Comparison of ENCODE assay signal across 8 cellular contexts in genomic region chr1:171780583-171781166, GRCh38. TPM values are rescaled to one million over a fixed set of nuclear protein-coding genes. Genes with fewer than 3 reads are reported as not detected.
DNase-seq lines count a peak whose midpoint lies in the region; ATAC-seq and TF ChIP-seq lines count a peak whose summit lies in the region.

No MANE protein-coding gene starts in this region.

- WGBS in trophoblast cell (ENCODE audit: extremely low coverage, insufficient coverage, insufficient read length): no CpG with 5 or more reads among the region's 10 CpGs

- H4K12ac ChIP-seq in trophoblast cell (ENCODE audit: low read depth, low read length): peak overlapping the region; percentile 83

- no peak overlapping the region for H3K23ac ChIP-seq in trophoblast cell (ENCODE audit: low read length)

- H3K27me3 ChIP-seq in PC-9 (ENCODE audit: insufficient read depth, low read depth) (no peaks in the 10 kb centered on the region), trophoblast cell (ENCODE audit: insufficient read depth, low read length) (no peaks in the 10 kb centered on the region)

- H3K18ac ChIP-seq in trophoblast cell (ENCODE audit: low read length): no peak overlapping the region

- no peak overlapping the region for H2BK12ac ChIP-seq in trophoblast cell (ENCODE audit: low read length)

- H2AK5ac ChIP-seq in trophoblast cell (ENCODE audit: low read length): no peak overlapping the region

- H2AFZ ChIP-seq in PC-9 (peak overlapping the region; percentile 98), trophoblast cell (ENCODE audit: insufficient read depth, low read length, poor library complexity) (peak overlapping the region; percentile 74)

- H3K4me2 ChIP-seq in PC-9 (peak overlapping the region; percentile 85), trophoblast cell (ENCODE audit: low read length) (peak overlapping the region; percentile 79)

- intact Hi-C loops in PC-9 (cut with micrococcal nuclease; ENCODE audit: unreplicated experiment): loop anchor here (1.0 to 5.0 kb wide), 2 partner anchors 38 to 133 kb away; partner anchors contain the start of gene VAMP4

- H3K9me3 ChIP-seq in PC-9 (ENCODE audit: insufficient read depth, low read depth): no peaks in the 10 kb centered on the region
- peaks cover 1% of the 10 kb centered on the region for H3K9me3 ChIP-seq in trophoblast cell (ENCODE audit: insufficient read depth, low read depth, low read length)

- no peak for DNase-seq in GM12865 (ENCODE audit: low read depth)
- DNase-seq in PC-9: no peak
- no peak for DNase-seq in epithelial cell of proximal tubule (ENCODE audit: low read depth)
- no peak for DNase-seq in trophoblast cell
- no peak for DNase-seq in GM10266 (ENCODE audit: extremely low spot score)
- no peak for DNase-seq in stimulated activated CD4-positive, alpha-beta T cell treated with anti-CD3 and anti-CD28 coated beads, Interleukin-1b, Interleukin-23, amount 100 ng/mL, for 48 hours

- peaks cover 40% of the 10 kb centered on the region for H3K79me2 ChIP-seq in PC-9 (ENCODE audit: low read depth)
- H3K79me2 ChIP-seq in trophoblast cell (ENCODE audit: control insufficient read depth, insufficient read depth, low read length, poor library complexity): peaks cover 7% of the 10 kb centered on the region

- peak overlapping the region; percentile 88 for H4K91ac ChIP-seq in trophoblast cell (ENCODE audit: low read depth, low read length)

- BruUV-seq in PC-9 (replicated peaks; lab: Mats Ljungman, UMichigan): TSS peak; percentile 99

- CTCF ChIA-PET in PC-9 (lab: Charles Lee): interaction anchor here (0.6 kb wide), 1 partner anchor 137 kb away, joined by 5 read pairs; no protein-coding TSS in a partner anchor

- peaks cover 6% of the 10 kb centered on the region for H3K79me1 ChIP-seq in trophoblast cell (ENCODE audit: low read length)

- POLR2A ChIA-PET in PC-9 (lab: Charles Lee; ENCODE audit: unreplicated experiment): interaction anchor here (0.6 kb wide), 1 partner anchor 32 kb away, joined by 5 read pairs; no protein-coding TSS in a partner anchor

- H3K9ac ChIP-seq in trophoblast cell (ENCODE audit: low read length): peak overlapping the region; percentile 50

- no peak overlapping the region for H3K14ac ChIP-seq in trophoblast cell (ENCODE audit: low read length)

- H2BK120ac ChIP-seq in trophoblast cell (ENCODE audit: insufficient read depth, low read length, poor library complexity): no peak overlapping the region

- peaks cover 22% of the 10 kb centered on the region for H3K4me1 ChIP-seq in PC-9 (replicated peaks; ENCODE audit: insufficient read depth)
- peaks cover 0 to 12% of the 10 kb centered on the region in 2 experiments for H3K4me1 ChIP-seq in trophoblast cell (ENCODE audit: control insufficient read depth in 1 of 2, insufficient read depth in 2 of 2, low read length in 2 of 2)

- H3K4ac ChIP-seq in trophoblast cell (ENCODE audit: low read depth, low read length): no peak overlapping the region

- no peaks in the 10 kb centered on the region for H3K9me2 ChIP-seq in PC-9 (ENCODE audit: insufficient read depth)

- H4K8ac ChIP-seq in trophoblast cell (ENCODE audit: low read depth, low read length): peak overlapping the region; percentile 84

- peak overlapping the region; percentile 11 for H2BK5ac ChIP-seq in trophoblast cell (ENCODE audit: low read depth, low read length, poor library complexity)

- peaks cover 4% of the 10 kb centered on the region; the same call in 1 of the 2 replicates for H3K36me3 ChIP-seq in PC-9 (ENCODE audit: low read depth)
- H3K36me3 ChIP-seq in trophoblast cell (ENCODE audit: control insufficient read depth in 1 of 2, insufficient read depth in 2 of 2, low read length in 2 of 2): peaks cover 10 to 15% of the 10 kb centered on the region in 2 experiments

- no peak for TF ChIP-seq CTCF in GM12865 (IDR thresholded peaks at IDR 0.05; ENCODE audit: insufficient read depth, low read depth, low read length, missing control alignments)
- TF ChIP-seq CTCF in PC-9 (conservative IDR thresholded peaks at IDR 0.05): no peak
- TF ChIP-seq CTCF in epithelial cell of proximal tubule (conservative IDR thresholded peaks at IDR 0.05; ENCODE audit: low read depth, low read length): no peak
- no peak for TF ChIP-seq CTCF in GM10266 (IDR thresholded peaks at IDR 0.05; ENCODE audit: control insufficient read depth, insufficient read depth, low read depth, missing control alignments)

- H3K27ac ChIP-seq in PC-9: peak overlapping the region; percentile 72
- H3K27ac ChIP-seq in trophoblast cell (ENCODE audit: low read depth, low read length): peak overlapping the region; percentile 89

- H3K4me3 ChIP-seq in GM12865 (ENCODE audit: low read depth, low read length): peak overlapping the region; percentile 61
- H3K4me3 ChIP-seq in PC-9: peak overlapping the region; percentile 64
- peak overlapping the region; percentile 53 for H3K4me3 ChIP-seq in epithelial cell of proximal tubule (ENCODE audit: low read depth, low read length)
- peak overlapping the region; percentile 41 for H3K4me3 ChIP-seq in trophoblast cell (ENCODE audit: low read depth, low read length)

- ATAC-seq in GM21447 (IDR thresholded peaks at IDR 0.05; ENCODE audit: unreplicated experiment): no peak
- ATAC-seq in GM19023 (IDR thresholded peaks at IDR 0.05; ENCODE audit: unreplicated experiment): no peak

- H4K20me1 ChIP-seq in PC-9 (ENCODE audit: insufficient read depth): peaks cover 6% of the 10 kb centered on the region; the same call in 1 of the 2 replicates

- peaks cover 16% of the 10 kb centered on the region; the same call in 1 of the 2 replicates for H3F3A ChIP-seq in PC-9 (ENCODE audit: insufficient read depth, low read depth)

RNA-seq across cellular contexts. Expression of gene METTL13, which starts 0.8 kb away (rescaled TPM):
- 32.2 and 35.9 TPM in 2 replicates for total RNA-seq in PC-9 (2021)
- 20.7 and 43.9 TPM in 2 replicates for total RNA-seq in epithelial cell of proximal tubule
- polyA plus RNA-seq in trophoblast cell (2013): 12.7 TPM in 2 replicates

RNA-seq across cellular contexts. Expression of gene VAMP4, which starts 38.8 kb away (rescaled TPM):
- total RNA-seq in PC-9 (2021) (5.2 and 9.8 TPM in 2 replicates), epithelial cell of proximal tubule (3.4 and 5.8 TPM in 2 replicates)
- polyA plus RNA-seq in trophoblast cell (2013): 3.7 and 4.1 TPM in 2 replicates
